ENCODE assay signal across 26 cellular contexts in the genomic region with DNA sequence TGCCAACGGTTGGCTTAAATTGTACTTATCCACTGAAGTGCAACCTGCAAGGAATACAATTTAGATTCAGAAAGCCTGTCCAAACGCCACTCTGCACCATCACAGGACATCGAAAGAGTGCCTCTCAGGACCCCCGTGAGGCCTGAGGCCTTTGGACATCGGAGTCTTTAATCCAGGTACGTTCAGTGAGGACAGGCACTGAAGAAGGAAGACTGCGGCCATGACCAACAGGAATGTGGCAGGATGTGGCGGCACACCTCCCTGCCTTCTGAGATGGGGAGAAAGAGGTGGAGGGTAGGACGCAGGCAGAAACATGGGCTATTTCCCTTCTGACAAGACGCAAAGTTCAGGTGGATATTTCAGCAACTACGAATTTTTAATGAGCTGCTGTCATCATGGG.
"Had no signal": no experiment of that assay in that cellular context is flagged by ENCODE, and none has a peak within 500 bp of the region (broad histone marks: within the 10 kb centered on the region; RNA-seq: fewer than 3 reads in every experiment).

No MANE protein-coding gene starts in this region.

- H3K9ac ChIP-seq: neural progenitor cell had no signal

- H3K36me3 ChIP-seq: neural progenitor cell, ovary had no signal

- H3K4me2 ChIP-seq: neural progenitor cell had no signal

- H3K4me1 ChIP-seq: neural progenitor cell, right lobe of liver had no signal

- H2AFZ ChIP-seq: neural progenitor cell had no signal

- H3K27me3 ChIP-seq: heart left ventricle, neural progenitor cell, ovary, right atrium auricular region, right lobe of liver, upper lobe of right lung had no signal

- H3K9me3 Mint-ChIP-seq: immature natural killer cell; mesothelial cell of epicardium; naive B cell; natural killer cell; nephron progenitor cell; neural progenitor cell; stimulated activated naive CD8-positive, alpha-beta T cell treated with anti-CD3 and anti-CD28 coated beads, Interleukin-15, Interleukin-2, amounts not matched to agents 100 ng/mL and 50 ng/mL, for 24 hours had no signal

- H3K9me3 ChIP-seq: heart left ventricle, lower lobe of right lung, ovary, right atrium auricular region, right lobe of liver, upper lobe of right lung had no signal

- H3K4me3 Mint-ChIP-seq: immature natural killer cell; mesothelial cell of epicardium; naive B cell; natural killer cell; nephron progenitor cell; neural progenitor cell; stimulated activated naive CD8-positive, alpha-beta T cell treated with anti-CD3 and anti-CD28 coated beads, Interleukin-15, Interleukin-2, amounts not matched to agents 100 ng/mL and 50 ng/mL, for 24 hours had no signal

- DNase-seq: glutamatergic neuron; heart left ventricle; hypothalamus; immature natural killer cell; mammary epithelial cell; mesenchymal stem cell; naive B cell; natural killer cell; nephron progenitor cell; right lobe of liver; stimulated activated CD4-positive, alpha-beta T cell treated with anti-CD3 and anti-CD28 coated beads, Interleukin-12 subunit alpha, Interleukin-12 subunit beta, amount 100 ng/mL, for 4 hours; stimulated activated CD4-positive, alpha-beta T cell treated with anti-CD3 and anti-CD28 coated beads, Interleukin-15, amount 100 ng/mL, for 24 hours; stimulated activated CD4-positive, alpha-beta T cell treated with anti-CD3 and anti-CD28 coated beads, Interleukin-2, amount 100 ng/mL, for 24 hours; stimulated activated CD4-positive, alpha-beta T cell treated with anti-CD3 and anti-CD28 coated beads, Interleukin-4, amount 100 ng/mL, for 1 hour; stimulated activated naive CD4-positive, alpha-beta T cell; substantia nigra; trophoblast cell had no signal

- H3K36me3 Mint-ChIP-seq: natural killer cell had no signal

- H3K4me1 Mint-ChIP-seq: immature natural killer cell, naive B cell, natural killer cell, nephron progenitor cell had no signal

- H3K4me3 ChIP-seq: heart left ventricle, lower lobe of right lung, neural progenitor cell, ovary, right atrium auricular region, right lobe of liver, skin epidermis, upper lobe of right lung had no signal

- ATAC-seq: lower lobe of right lung, natural killer cell had no signal

- H3K27ac ChIP-seq: heart left ventricle, lower lobe of right lung, neural progenitor cell, ovary, right atrium auricular region, right lobe of liver, skin epidermis, upper lobe of right lung had no signal

- H3K27ac Mint-ChIP-seq: immature natural killer cell; mesothelial cell of epicardium; natural killer cell; nephron progenitor cell; neural progenitor cell; progenitor cell of endocrine pancreas; stimulated activated naive CD8-positive, alpha-beta T cell treated with anti-CD3 and anti-CD28 coated beads, Interleukin-15, Interleukin-2, amounts not matched to agents 100 ng/mL and 50 ng/mL, for 24 hours had no signal
